Comparison of ENCODE assay signal across 8 cellular contexts in the genomic region with DNA sequence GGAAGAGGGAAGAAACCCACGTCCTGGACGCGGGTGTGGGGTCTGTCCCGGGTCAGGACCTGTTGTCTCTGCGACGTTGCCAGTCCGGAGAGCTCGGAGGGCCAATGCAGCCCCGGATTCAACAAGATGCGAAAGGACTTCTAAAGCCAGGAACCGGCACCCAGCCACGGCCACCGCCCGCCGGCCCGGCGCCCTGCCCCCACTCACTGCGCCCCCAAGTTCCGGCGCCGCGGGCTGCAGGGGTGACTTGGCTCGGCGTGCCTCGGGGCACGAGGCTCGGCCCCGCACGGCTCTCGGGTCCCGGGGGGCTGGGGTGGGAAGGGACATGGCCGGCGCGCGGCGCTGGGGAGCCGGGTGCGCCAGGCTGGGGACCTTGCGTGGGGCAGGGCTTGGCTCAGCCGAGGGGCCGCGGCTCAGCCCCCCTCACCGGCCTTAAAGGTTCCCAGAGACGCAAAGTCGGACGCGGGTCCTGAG. TPM values are rescaled to one million over a fixed set of nuclear protein-coding genes. Genes with fewer than 3 reads are reported as not detected.
DNase-seq lines count a peak whose midpoint lies in the region; ATAC-seq and TF ChIP-seq lines count a peak whose summit lies in the region.

No MANE protein-coding gene starts in this region.

- H3K27me3 ChIP-seq in colonic mucosa (peaks cover 5% of the 10 kb centered on the region), mononuclear cell (ENCODE audit: insufficient read depth, low read length) (peaks cover 17% of the 10 kb centered on the region)

- DNase-seq in AG08395 (ENCODE audit: low spot score): peak; percentile 40
- DNase-seq in HFF-Myc (ENCODE audit: extremely low read depth, low read depth): no peak
- no peak for DNase-seq in colonic mucosa
- DNase-seq in NCI-H2107 treated with DMSO at 0.1 percent for 48 hours (lab: John Stamatoyannopoulos, UW; ENCODE audit: unreplicated experiment): no peak
- no peak for DNase-seq in LoVo (ENCODE audit: low spot score)

- H3K9me3 ChIP-seq in colonic mucosa (no peaks in the 10 kb centered on the region), mononuclear cell (ENCODE audit: low read depth, low read length) (no peaks in the 10 kb centered on the region)

- TF ChIP-seq CTCF in HFF-Myc (IDR thresholded peaks at IDR 0.05; ENCODE audit: low read depth, low read length, missing control alignments) (no peak), colonic mucosa (IDR thresholded peaks at IDR 0.05) (no peak)

- H3K9ac ChIP-seq in colonic mucosa (ENCODE audit: low read depth in 2 of 2, low read length in 2 of 2): peak overlapping the region; percentile 76 to 83

- intact Hi-C loops in colonic mucosa (cut with DNase I): no loop called here

- H3K36me3 ChIP-seq in colonic mucosa: no peaks in the 10 kb centered on the region

- peak overlapping the region; percentile 100 for H3K4me3 ChIP-seq in HFF-Myc (replicated peaks; ENCODE audit: low read depth, low read length)
- peak overlapping the region; percentile 77 for H3K4me3 ChIP-seq in colonic mucosa
- H3K4me3 ChIP-seq in mononuclear cell (ENCODE audit: low read length): peak overlapping the region; percentile 12

- H3K27ac ChIP-seq in colonic mucosa: no peak overlapping the region

- ATAC-seq in HG02588 (IDR thresholded peaks at IDR 0.05; ENCODE audit: unreplicated experiment) (no peak), HG03565 (IDR thresholded peaks at IDR 0.05; ENCODE audit: unreplicated experiment) (no peak)

- peaks cover 14% of the 10 kb centered on the region for H3K4me1 ChIP-seq in colonic mucosa
- peaks cover 28% of the 10 kb centered on the region for H3K4me1 ChIP-seq in mononuclear cell (ENCODE audit: insufficient read depth, low read length)

RNA-seq across cellular contexts. Expression of gene H6PD, which starts 51.8 kb away (rescaled TPM):
- 10 to 100 TPM; 20.8 to 24.7 TPM for total RNA-seq in colonic mucosa
- total RNA-seq in mononuclear cell: 10.5 TPM

RNA-seq across cellular contexts. Expression of gene GPR157, which starts 53.9 kb away (rescaled TPM):
- total RNA-seq in colonic mucosa (10 to 100 TPM; 12.2 to 15.9 TPM), mononuclear cell (2.0 TPM)

Comparison
In these comparisons a context has a peak if more than half of its experiments do, and no peak if none do; other contexts are left out.
1. H3K4me3 ChIP-seq: peak in every context shown above with its lines; median percentile 100 in HFF-Myc; 77 in colonic mucosa; 12 in mononuclear cell.